1 cellular context compared by ENCODE assay signal in the genomic region with DNA sequence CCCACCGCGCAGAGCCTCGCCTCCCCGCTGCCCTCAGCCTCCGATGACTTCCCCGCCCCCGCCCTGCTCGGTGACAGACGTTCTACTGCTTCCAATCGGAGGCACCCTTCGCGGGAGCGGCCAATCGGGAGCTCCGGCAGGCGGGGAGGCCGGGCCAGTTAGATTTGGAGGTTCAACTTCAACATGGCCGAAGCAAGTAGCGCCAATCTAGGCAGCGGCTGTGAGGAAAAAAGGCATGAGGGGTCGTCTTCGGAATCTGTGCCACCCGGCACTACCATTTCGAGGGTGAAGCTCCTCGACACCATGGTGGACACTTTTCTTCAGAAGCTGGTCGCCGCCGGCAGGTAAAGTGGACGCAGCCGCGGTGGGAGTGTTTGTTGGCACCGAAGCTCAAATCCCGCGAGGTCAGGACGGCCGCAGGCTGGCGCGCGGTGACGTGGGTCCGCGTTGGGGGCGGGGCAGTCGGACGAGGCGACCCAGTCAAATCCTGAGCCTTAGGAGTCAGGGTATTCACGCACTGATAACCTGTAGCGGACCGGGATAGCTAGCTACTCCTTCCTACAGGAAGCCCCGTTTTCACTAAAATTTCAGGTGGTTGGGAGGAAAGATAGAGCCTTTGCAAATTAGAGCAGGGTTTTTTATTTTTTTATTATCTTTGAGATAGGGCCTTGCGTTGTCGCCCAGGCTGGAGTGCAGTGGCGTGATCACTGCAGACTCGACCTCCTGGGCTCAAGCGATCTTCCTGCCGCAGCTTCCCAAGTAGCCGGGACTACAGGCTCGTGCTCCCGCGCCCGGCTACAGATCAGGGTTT.
A peak's percentile ranks its signal among the peaks of the same experiment; 100 is the strongest.
TF ChIP-seq lines count a peak whose summit lies in the region.

A gene with protein sequence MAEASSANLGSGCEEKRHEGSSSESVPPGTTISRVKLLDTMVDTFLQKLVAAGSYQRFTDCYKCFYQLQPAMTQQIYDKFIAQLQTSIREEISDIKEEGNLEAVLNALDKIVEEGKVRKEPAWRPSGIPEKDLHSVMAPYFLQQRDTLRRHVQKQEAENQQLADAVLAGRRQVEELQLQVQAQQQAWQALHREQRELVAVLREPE (plus strand): TSS at position 175 of the 811 bp plus-strand sequence. CDS start 9 bp downstream, at position 184.

TF ChIP-seq in HepG2, 621 proteins besides CTCF, POLR2A, EP300 and RAD21 (continued from another document and continues in another):
- TF ChIP-seq, protein P1, sequence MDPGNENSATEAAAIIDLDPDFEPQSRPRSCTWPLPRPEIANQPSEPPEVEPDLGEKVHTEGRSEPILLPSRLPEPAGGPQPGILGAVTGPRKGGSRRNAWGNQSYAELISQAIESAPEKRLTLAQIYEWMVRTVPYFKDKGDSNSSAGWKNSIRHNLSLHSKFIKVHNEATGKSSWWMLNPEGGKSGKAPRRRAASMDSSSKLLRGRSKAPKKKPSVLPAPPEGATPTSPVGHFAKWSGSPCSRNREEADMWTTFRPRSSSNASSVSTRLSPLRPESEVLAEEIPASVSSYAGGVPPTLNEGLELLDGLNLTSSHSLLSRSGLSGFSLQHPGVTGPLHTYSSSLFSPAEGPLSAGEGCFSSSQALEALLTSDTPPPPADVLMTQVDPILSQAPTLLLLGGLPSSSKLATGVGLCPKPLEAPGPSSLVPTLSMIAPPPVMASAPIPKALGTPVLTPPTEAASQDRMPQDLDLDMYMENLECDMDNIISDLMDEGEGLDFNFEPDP (CRISPR knock-in tag; conservative IDR thresholded peaks at IDR 0.05), result no peak
- peak; percentile 51; the same call in 1 of the 2 replicates for TF ChIP-seq SATB2 (CRISPR knock-in tag; IDR thresholded peaks at IDR 0.05)
- TF ChIP-seq NR2F2 (IDR thresholded peaks at IDR 0.05; ENCODE audit: borderline replicate concordance, low read depth), result no peak
- TF ChIP-seq ZNF570 (CRISPR knock-in tag; IDR thresholded peaks at IDR 0.05; ENCODE audit: borderline replicate concordance), result no peak
- no peak for TF ChIP-seq TAF15 (IDR thresholded peaks at IDR 0.05; ENCODE audit: low read depth, low read length, poor library complexity, severe bottlenecking)
- peak; percentile 63 for TF ChIP-seq ZFY (CRISPR knock-in tag; IDR thresholded peaks at IDR 0.05)
- TF ChIP-seq KDM4B (CRISPR knock-in tag; IDR thresholded peaks at IDR 0.05), result no peak; the same call in 1 of the 2 replicates
- no peak for TF ChIP-seq EED (CRISPR knock-in tag; IDR thresholded peaks at IDR 0.05)
- TF ChIP-seq PHB2 (IDR thresholded peaks at IDR 0.05; ENCODE audit: partially characterized antibody), result no peak
- TF ChIP-seq PPARG (CRISPR knock-in tag; conservative IDR thresholded peaks at IDR 0.05), result peak; percentile 28; the same call in 1 of the 2 replicates
- 0 out of 2 replicates have a peak, but pooled peaks have one; percentile 81 for TF ChIP-seq IRX3 (CRISPR knock-in tag; IDR thresholded peaks at IDR 0.05; ENCODE audit: borderline replicate concordance, low read depth)
- TF ChIP-seq TEAD3 (CRISPR knock-in tag; optimal IDR thresholded peaks at IDR 0.05; ENCODE audit: borderline replicate concordance), result peak; percentile 14
- TF ChIP-seq, protein P2, sequence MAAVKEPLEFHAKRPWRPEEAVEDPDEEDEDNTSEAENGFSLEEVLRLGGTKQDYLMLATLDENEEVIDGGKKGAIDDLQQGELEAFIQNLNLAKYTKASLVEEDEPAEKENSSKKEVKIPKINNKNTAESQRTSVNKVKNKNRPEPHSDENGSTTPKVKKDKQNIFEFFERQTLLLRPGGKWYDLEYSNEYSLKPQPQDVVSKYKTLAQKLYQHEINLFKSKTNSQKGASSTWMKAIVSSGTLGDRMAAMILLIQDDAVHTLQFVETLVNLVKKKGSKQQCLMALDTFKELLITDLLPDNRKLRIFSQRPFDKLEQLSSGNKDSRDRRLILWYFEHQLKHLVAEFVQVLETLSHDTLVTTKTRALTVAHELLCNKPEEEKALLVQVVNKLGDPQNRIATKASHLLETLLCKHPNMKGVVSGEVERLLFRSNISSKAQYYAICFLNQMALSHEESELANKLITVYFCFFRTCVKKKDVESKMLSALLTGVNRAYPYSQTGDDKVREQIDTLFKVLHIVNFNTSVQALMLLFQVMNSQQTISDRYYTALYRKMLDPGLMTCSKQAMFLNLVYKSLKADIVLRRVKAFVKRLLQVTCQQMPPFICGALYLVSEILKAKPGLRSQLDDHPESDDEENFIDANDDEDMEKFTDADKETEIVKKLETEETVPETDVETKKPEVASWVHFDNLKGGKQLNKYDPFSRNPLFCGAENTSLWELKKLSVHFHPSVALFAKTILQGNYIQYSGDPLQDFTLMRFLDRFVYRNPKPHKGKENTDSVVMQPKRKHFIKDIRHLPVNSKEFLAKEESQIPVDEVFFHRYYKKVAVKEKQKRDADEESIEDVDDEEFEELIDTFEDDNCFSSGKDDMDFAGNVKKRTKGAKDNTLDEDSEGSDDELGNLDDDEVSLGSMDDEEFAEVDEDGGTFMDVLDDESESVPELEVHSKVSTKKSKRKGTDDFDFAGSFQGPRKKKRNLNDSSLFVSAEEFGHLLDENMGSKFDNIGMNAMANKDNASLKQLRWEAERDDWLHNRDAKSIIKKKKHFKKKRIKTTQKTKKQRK (IDR thresholded peaks at IDR 0.05; ENCODE audit: low read length), result no peak
- TF ChIP-seq POLR2AphosphoS2 (IDR thresholded peaks at IDR 0.05; ENCODE audit: low read depth, low read length), result peak; percentile 88; the same call in 1 of the 2 replicates
- TF ChIP-seq RAD51 (IDR thresholded peaks at IDR 0.05; ENCODE audit: borderline replicate concordance), result no peak
- TF ChIP-seq, protein P3, sequence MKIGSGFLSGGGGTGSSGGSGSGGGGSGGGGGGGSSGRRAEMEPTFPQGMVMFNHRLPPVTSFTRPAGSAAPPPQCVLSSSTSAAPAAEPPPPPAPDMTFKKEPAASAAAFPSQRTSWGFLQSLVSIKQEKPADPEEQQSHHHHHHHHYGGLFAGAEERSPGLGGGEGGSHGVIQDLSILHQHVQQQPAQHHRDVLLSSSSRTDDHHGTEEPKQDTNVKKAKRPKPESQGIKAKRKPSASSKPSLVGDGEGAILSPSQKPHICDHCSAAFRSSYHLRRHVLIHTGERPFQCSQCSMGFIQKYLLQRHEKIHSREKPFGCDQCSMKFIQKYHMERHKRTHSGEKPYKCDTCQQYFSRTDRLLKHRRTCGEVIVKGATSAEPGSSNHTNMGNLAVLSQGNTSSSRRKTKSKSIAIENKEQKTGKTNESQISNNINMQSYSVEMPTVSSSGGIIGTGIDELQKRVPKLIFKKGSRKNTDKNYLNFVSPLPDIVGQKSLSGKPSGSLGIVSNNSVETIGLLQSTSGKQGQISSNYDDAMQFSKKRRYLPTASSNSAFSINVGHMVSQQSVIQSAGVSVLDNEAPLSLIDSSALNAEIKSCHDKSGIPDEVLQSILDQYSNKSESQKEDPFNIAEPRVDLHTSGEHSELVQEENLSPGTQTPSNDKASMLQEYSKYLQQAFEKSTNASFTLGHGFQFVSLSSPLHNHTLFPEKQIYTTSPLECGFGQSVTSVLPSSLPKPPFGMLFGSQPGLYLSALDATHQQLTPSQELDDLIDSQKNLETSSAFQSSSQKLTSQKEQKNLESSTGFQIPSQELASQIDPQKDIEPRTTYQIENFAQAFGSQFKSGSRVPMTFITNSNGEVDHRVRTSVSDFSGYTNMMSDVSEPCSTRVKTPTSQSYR (CRISPR knock-in tag; IDR thresholded peaks at IDR 0.05; ENCODE audit: borderline replicate concordance), result peak; percentile 83
- TF ChIP-seq, protein P4, sequence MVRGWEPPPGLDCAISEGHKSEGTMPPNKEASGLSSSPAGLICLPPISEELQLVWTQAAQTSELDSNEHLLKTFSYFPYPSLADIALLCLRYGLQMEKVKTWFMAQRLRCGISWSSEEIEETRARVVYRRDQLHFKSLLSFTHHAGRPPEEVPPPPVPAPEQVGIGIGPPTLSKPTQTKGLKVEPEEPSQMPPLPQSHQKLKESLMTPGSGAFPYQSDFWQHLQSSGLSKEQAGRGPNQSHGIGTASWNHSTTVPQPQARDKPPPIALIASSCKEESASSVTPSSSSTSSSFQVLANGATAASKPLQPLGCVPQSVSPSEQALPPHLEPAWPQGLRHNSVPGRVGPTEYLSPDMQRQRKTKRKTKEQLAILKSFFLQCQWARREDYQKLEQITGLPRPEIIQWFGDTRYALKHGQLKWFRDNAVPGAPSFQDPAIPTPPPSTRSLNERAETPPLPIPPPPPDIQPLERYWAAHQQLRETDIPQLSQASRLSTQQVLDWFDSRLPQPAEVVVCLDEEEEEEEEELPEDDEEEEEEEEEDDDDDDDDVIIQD (CRISPR knock-in tag; IDR thresholded peaks at IDR 0.05; ENCODE audit: low read depth), result peak; percentile 30
- TF ChIP-seq, protein P5, sequence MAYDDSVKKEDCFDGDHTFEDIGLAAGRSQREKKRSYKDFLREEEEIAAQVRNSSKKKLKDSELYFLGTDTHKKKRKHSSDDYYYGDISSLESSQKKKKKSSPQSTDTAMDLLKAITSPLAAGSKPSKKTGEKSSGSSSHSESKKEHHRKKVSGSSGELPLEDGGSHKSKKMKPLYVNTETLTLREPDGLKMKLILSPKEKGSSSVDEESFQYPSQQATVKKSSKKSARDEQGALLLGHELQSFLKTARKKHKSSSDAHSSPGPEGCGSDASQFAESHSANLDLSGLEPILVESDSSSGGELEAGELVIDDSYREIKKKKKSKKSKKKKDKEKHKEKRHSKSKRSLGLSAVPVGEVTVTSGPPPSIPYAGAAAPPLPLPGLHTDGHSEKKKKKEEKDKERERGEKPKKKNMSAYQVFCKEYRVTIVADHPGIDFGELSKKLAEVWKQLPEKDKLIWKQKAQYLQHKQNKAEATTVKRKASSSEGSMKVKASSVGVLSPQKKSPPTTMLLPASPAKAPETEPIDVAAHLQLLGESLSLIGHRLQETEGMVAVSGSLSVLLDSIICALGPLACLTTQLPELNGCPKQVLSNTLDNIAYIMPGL (CRISPR knock-in tag; IDR thresholded peaks at IDR 0.05; ENCODE audit: borderline replicate concordance in 1 of 2, low read depth in 1 of 2), result peak; percentile 78 to 84
- no peak for TF ChIP-seq ZNF879 (CRISPR knock-in tag; IDR thresholded peaks at IDR 0.05)
- TF ChIP-seq KLF15 (CRISPR knock-in tag; IDR thresholded peaks at IDR 0.05; ENCODE audit: borderline replicate concordance), result peak; percentile 46; the same call in 1 of the 2 replicates
- TF ChIP-seq ZNF790 (CRISPR knock-in tag; IDR thresholded peaks at IDR 0.05; ENCODE audit: borderline replicate concordance), result no peak
- TF ChIP-seq HNRNPLL (IDR thresholded peaks at IDR 0.05; ENCODE audit: low read depth, low read length, poor library complexity, severe bottlenecking), result peak; percentile 58
- TF ChIP-seq, protein P6, sequence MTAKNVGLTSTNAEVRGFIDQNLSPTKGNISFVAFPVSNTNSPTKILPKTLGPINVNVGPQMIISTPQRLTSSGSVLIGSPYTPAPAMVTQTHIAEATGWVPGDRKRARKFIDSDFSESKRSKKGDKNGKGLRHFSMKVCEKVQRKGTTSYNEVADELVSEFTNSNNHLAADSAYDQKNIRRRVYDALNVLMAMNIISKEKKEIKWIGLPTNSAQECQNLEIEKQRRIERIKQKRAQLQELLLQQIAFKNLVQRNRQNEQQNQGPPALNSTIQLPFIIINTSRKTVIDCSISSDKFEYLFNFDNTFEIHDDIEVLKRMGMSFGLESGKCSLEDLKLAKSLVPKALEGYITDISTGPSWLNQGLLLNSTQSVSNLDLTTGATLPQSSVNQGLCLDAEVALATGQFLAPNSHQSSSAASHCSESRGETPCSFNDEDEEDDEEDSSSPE (CRISPR knock-in tag; IDR thresholded peaks at IDR 0.05), result peak; percentile 87
- TF ChIP-seq ZNF337 (CRISPR knock-in tag; IDR thresholded peaks at IDR 0.05; ENCODE audit: borderline replicate concordance, low read depth), result no peak
- TF ChIP-seq ZNF839 (CRISPR knock-in tag; IDR thresholded peaks at IDR 0.05; ENCODE audit: borderline replicate concordance), result no peak
- peak; percentile 55 for TF ChIP-seq AHR (CRISPR knock-in tag; IDR thresholded peaks at IDR 0.05)
- TF ChIP-seq ZNF343 (CRISPR knock-in tag; IDR thresholded peaks at IDR 0.05), result peak; percentile 89
- TF ChIP-seq, protein P7, sequence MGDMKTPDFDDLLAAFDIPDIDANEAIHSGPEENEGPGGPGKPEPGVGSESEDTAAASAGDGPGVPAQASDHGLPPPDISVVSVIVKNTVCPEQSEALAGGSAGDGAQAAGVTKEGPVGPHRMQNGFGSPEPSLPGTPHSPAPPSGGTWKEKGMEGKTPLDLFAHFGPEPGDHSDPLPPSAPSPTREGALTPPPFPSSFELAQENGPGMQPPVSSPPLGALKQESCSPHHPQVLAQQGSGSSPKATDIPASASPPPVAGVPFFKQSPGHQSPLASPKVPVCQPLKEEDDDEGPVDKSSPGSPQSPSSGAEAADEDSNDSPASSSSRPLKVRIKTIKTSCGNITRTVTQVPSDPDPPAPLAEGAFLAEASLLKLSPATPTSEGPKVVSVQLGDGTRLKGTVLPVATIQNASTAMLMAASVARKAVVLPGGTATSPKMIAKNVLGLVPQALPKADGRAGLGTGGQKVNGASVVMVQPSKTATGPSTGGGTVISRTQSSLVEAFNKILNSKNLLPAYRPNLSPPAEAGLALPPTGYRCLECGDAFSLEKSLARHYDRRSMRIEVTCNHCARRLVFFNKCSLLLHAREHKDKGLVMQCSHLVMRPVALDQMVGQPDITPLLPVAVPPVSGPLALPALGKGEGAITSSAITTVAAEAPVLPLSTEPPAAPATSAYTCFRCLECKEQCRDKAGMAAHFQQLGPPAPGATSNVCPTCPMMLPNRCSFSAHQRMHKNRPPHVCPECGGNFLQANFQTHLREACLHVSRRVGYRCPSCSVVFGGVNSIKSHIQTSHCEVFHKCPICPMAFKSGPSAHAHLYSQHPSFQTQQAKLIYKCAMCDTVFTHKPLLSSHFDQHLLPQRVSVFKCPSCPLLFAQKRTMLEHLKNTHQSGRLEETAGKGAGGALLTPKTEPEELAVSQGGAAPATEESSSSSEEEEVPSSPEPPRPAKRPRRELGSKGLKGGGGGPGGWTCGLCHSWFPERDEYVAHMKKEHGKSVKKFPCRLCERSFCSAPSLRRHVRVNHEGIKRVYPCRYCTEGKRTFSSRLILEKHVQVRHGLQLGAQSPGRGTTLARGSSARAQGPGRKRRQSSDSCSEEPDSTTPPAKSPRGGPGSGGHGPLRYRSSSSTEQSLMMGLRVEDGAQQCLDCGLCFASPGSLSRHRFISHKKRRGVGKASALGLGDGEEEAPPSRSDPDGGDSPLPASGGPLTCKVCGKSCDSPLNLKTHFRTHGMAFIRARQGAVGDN (CRISPR knock-in tag; IDR thresholded peaks at IDR 0.05), result peak; percentile 95
- TF ChIP-seq, protein P8, sequence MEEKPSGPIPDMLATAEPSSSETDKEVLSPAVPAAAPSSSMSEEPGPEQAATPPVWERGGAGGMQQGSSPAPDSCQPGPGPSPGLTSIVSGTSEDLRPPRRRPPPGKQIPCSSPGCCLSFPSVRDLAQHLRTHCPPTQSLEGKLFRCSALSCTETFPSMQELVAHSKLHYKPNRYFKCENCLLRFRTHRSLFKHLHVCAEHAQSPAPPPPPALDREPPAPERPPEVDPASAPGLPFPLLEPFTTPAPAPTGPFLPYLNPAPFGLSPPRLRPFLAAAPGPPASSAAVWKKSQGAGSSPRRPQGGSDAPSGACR (CRISPR knock-in tag; IDR thresholded peaks at IDR 0.05), result peak; percentile 71; the same call in 1 of the 2 replicates
- no peak; the same call in 1 of the 2 replicates for TF ChIP-seq KDM5B (CRISPR knock-in tag; IDR thresholded peaks at IDR 0.05; ENCODE audit: borderline replicate concordance)
- peak; percentile 89; the same call in 1 of the 2 replicates for TF ChIP-seq KLF12 (CRISPR knock-in tag; IDR thresholded peaks at IDR 0.05; ENCODE audit: borderline replicate concordance)
- peak; percentile 92 for TF ChIP-seq POLR2G (IDR thresholded peaks at IDR 0.05; ENCODE audit: low read depth, low read length)
- 0 out of 2 replicates have a peak, but pooled peaks have one; percentile 76 for TF ChIP-seq ZNF34 (CRISPR knock-in tag; IDR thresholded peaks at IDR 0.05; ENCODE audit: borderline replicate concordance)
- TF ChIP-seq GLI4 (CRISPR knock-in tag; IDR thresholded peaks at IDR 0.05; ENCODE audit: borderline replicate concordance), result no peak
